Comparison of ENCODE assay signal across 13 cellular contexts in genomic region chr5:56019306-56020272, GRCh38. TPM values are rescaled to one million over a fixed set of nuclear protein-coding genes. Genes with fewer than 3 reads are reported as not detected.
DNase-seq lines count a peak whose midpoint lies in the region; ATAC-seq and TF ChIP-seq lines count a peak whose summit lies in the region.
"Had no signal": no experiment of that assay in that cellular context is flagged by ENCODE, and none has a peak within 500 bp of the region (broad histone marks: within the 10 kb centered on the region; RNA-seq: fewer than 3 reads in every experiment).

No MANE protein-coding gene starts in this region.

- peak; percentile 74 for DNase-seq in AG09319 (ENCODE audit: extremely low read depth, low read depth)
- DNase-seq in GM04503 (ENCODE audit: low read depth), result peak; percentile 63
- DNase-seq in T-helper 2 cell treated with Interferon-gamma antibody and Interleukin-4, amounts not matched to agents 5 μg/mL and 100 μg/mL, for 36 hours (ENCODE audit: low spot score), result peak; percentile 19
- DNase-seq in iris pigment epithelial cell (ENCODE audit: low read depth), result peak; percentile 71
- DNase-seq in NCI-H526 (lab: John Stamatoyannopoulos, UW), result no peak
- DNase-seq in mucosa of gallbladder (ENCODE audit: low spot score), result no peak
- DNase-seq: activated CD4-positive, alpha-beta T cell treated with anti-CD3 and anti-CD28 coated beads for 1 hour; activated gamma-delta T cell; esophagus squamous epithelium; islet precursor cell; NCI-H2171 treated with DMSO at 0.1 percent for 48 hours had no signal

- peaks cover 6% of the 10 kb centered on the region for H3K9me3 Mint-ChIP-seq in T-helper 2 cell treated with Interferon-gamma antibody and Interleukin-4, amounts not matched to agents 5 μg/mL and 100 μg/mL, for 36 hours

- peak overlapping the region; percentile 78 for H3K27ac Mint-ChIP-seq in T-helper 2 cell treated with Interferon-gamma antibody and Interleukin-4, amounts not matched to agents 5 μg/mL and 100 μg/mL, for 36 hours

- no peak for TF ChIP-seq CTCF in AG09319 (IDR thresholded peaks at IDR 0.05; ENCODE audit: low read depth, low read length)

- ATAC-seq in HG02623 (IDR thresholded peaks at IDR 0.05; ENCODE audit: unreplicated experiment) (no peak), GM21526 (IDR thresholded peaks at IDR 0.05; ENCODE audit: low FRiP score, unreplicated experiment) (no peak)

- peaks cover 21% of the 10 kb centered on the region for H3K4me1 Mint-ChIP-seq in T-helper 2 cell treated with Interferon-gamma antibody and Interleukin-4, amounts not matched to agents 5 μg/mL and 100 μg/mL, for 36 hours (ENCODE audit: low read depth)

- peaks cover 7% of the 10 kb centered on the region for H3K36me3 Mint-ChIP-seq in T-helper 2 cell treated with Interferon-gamma antibody and Interleukin-4, amounts not matched to agents 5 μg/mL and 100 μg/mL, for 36 hours (ENCODE audit: low read depth)

- peak overlapping the region; percentile 73 for H3K4me3 Mint-ChIP-seq in T-helper 2 cell treated with Interferon-gamma antibody and Interleukin-4, amounts not matched to agents 5 μg/mL and 100 μg/mL, for 36 hours

- H3K27me3 Mint-ChIP-seq in T-helper 2 cell treated with Interferon-gamma antibody and Interleukin-4, amounts not matched to agents 5 μg/mL and 100 μg/mL, for 36 hours (ENCODE audit: low read depth), result peaks cover 10% of the 10 kb centered on the region

RNA-seq across cellular contexts. Expression of gene IL6ST, which starts 24.8 kb away (rescaled TPM):
- total RNA-seq in mucosa of gallbladder, result 235 TPM

Comparison
In these comparisons a context has a peak if more than half of its experiments do, and no peak if none do; other contexts are left out.
1. DNase-seq: peak in AG09319 (single experiment), GM04503 (single experiment), T-helper 2 cell treated with Interferon-gamma antibody and Interleukin-4, amounts not matched to agents 5 μg/mL and 100 μg/mL, for 36 hours (single experiment) and iris pigment epithelial cell (single experiment); none in NCI-H526 (0 of 2) and mucosa of gallbladder (single experiment).